ENCODE assay signal across 26 cellular contexts in the genomic region with DNA sequence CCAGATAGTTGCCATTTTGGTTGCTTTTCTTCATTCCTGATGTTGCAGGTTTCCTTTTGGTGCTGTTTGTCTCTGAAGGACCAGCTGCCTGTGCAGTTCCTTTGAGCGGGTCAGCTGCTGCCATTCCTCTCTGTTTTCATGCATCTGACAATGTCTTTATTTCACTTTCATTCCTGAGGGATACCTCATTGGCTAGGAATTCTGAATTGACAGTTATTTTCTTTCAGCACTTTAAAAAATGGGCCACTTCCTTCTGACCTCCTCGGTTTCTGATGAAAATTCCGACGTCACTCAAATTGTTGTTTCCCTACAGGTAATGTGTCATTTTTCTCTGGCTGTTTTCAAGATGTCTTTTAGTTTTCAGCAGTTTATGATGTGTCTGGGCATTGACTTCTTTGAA. TPM values are rescaled to one million over a fixed set of nuclear protein-coding genes. Genes with fewer than 3 reads are reported as not detected.
DNase-seq lines count a peak whose midpoint lies in the region; TF ChIP-seq lines count a peak whose summit lies in the region.
"Had no signal": no experiment of that assay in that cellular context is flagged by ENCODE, and none has a peak within 500 bp of the region (broad histone marks: within the 10 kb centered on the region; RNA-seq: fewer than 3 reads in every experiment).

No MANE protein-coding gene starts in this region.

- H3K36me3 Mint-ChIP-seq in mesothelial cell of epicardium, result peaks cover 32% of the 10 kb centered on the region

- CTCF ChIA-PET in HEK293T (lab: Yijun Ruan, JAX), result no interaction called here

- POLR2A ChIA-PET in HEK293T (lab: Yijun Ruan, JAX), result no interaction called here

- DNase-seq in AG10803 (ENCODE audit: low read depth), result peak; percentile 13
- DNase-seq in M059J (ENCODE audit: low read depth), result peak; percentile 60
- DNase-seq in dermis blood vessel endothelial cell, result peak; percentile 11
- DNase-seq in mesothelial cell of epicardium (ENCODE audit: low spot score in 2 of 2, unreplicated experiment in 2 of 2), result no peak
- no peak for DNase-seq in NK-92 treated with Interleukin-12 subunit alpha and Interleukin-12 subunit beta, amount 100 ng/mL, for 24 hours (lab: John Stamatoyannopoulos, UW)
- no peak for DNase-seq in COR-L47 (lab: John Stamatoyannopoulos, UW)
- DNase-seq in iPS-NIHi7 (ENCODE audit: extremely low spot score), result no peak
- no peak for DNase-seq in HEK293T (ENCODE audit: extremely low spot score)
- DNase-seq: activated CD4-positive, alpha-beta T cell treated with anti-CD3 and anti-CD28 coated beads for 4 hours; activated CD8-positive, alpha-beta memory T cell treated with anti-CD3 and anti-CD28 coated beads for 24 hours; activated naive CD4-positive, alpha-beta T cell; activated T-cell treated with anti-CD3 and anti-CD28 coated beads, Interleukin-2, amount 50 U/mL, for 1 hour; adrenal gland; GOT3; head of caudate nucleus; MV-4-11; natural killer cell; NCI-H187; NCI-H69; stimulated activated CD4-positive, alpha-beta T cell treated with anti-CD3 and anti-CD28 coated beads, Interleukin-2, amount 100 ng/mL, for 24 hours; T-helper 17 cell had no signal

- TF ChIP-seq CTCF in AG10803 (conservative IDR thresholded peaks at IDR 0.05; ENCODE audit: low read length), result no peak
- no peak for TF ChIP-seq CTCF in mesothelial cell of epicardium (IDR thresholded peaks at IDR 0.05; ENCODE audit: unreplicated experiment)

- peak overlapping the region; percentile 69 for H3K27ac Mint-ChIP-seq in mesothelial cell of epicardium
- H3K27ac Mint-ChIP-seq: dendritic cell treated with granulocyte-macrophage colony-stimulating factor and Interleukin-4, amounts not matched to agents 40 ng/mL and 50 ng/mL, for 4 days; natural killer cell; T-helper 17 cell had no signal

- H3K4me3 Mint-ChIP-seq in mesothelial cell of epicardium, result no peak overlapping the region
- H3K4me3 Mint-ChIP-seq: dendritic cell treated with granulocyte-macrophage colony-stimulating factor and Interleukin-4, amounts not matched to agents 40 ng/mL and 50 ng/mL, for 4 days; natural killer cell; T-helper 17 cell had no signal

- no peaks in the 10 kb centered on the region for H3K27me3 Mint-ChIP-seq in mesothelial cell of epicardium (ENCODE audit: low read depth)
- H3K27me3 Mint-ChIP-seq: dendritic cell treated with granulocyte-macrophage colony-stimulating factor and Interleukin-4, amounts not matched to agents 40 ng/mL and 50 ng/mL, for 4 days; T-helper 17 cell had no signal

- H3K9me3 Mint-ChIP-seq in mesothelial cell of epicardium, result peaks cover 6% of the 10 kb centered on the region
- H3K9me3 Mint-ChIP-seq: dendritic cell treated with granulocyte-macrophage colony-stimulating factor and Interleukin-4, amounts not matched to agents 40 ng/mL and 50 ng/mL, for 4 days; natural killer cell had no signal

- H3K4me3 ChIP-seq in AG10803 (ENCODE audit: low read length), result no peak overlapping the region
- H3K4me3 ChIP-seq: adrenal gland; BLaER1 treated with 17β-estradiol and CSF1 and Interleukin-3, amounts not matched to agents 10 nM and 100 nM; cardiac muscle cell; K562; smooth muscle cell had no signal

- H3K4me1 Mint-ChIP-seq in mesothelial cell of epicardium, result peaks cover 4% of the 10 kb centered on the region
- H3K4me1 Mint-ChIP-seq: natural killer cell had no signal

TF ChIP-seq in HEK293T, 16 proteins besides CTCF, POLR2A, EP300 and RAD21:
- TF ChIP-seq LEF1 (IDR thresholded peaks at IDR 0.05; ENCODE audit: borderline replicate concordance), result no peak
- TF ChIP-seq ARNT (IDR thresholded peaks at IDR 0.05), result no peak
- no peak for TF ChIP-seq FOXM1 (IDR thresholded peaks at IDR 0.05; ENCODE audit: borderline replicate concordance)
- no peak for TF ChIP-seq ZNF384 (IDR thresholded peaks at IDR 0.05)
- TF ChIP-seq PKNOX1 (IDR thresholded peaks at IDR 0.05), result no peak
- no peak for TF ChIP-seq CTBP1 (IDR thresholded peaks at IDR 0.05; ENCODE audit: borderline replicate concordance)
- no peak for TF ChIP-seq NFRKB (IDR thresholded peaks at IDR 0.05)
- no peak for TF ChIP-seq FOXK2 (IDR thresholded peaks at IDR 0.05)
- TF ChIP-seq TARDBP (IDR thresholded peaks at IDR 0.05), result no peak
- TF ChIP-seq L3MBTL2 (conservative IDR thresholded peaks at IDR 0.05), result no peak
- no peak for TF ChIP-seq HDGF (IDR thresholded peaks at IDR 0.05; ENCODE audit: borderline replicate concordance)
- TF ChIP-seq FOXA1 (IDR thresholded peaks at IDR 0.05), result no peak

RNA-seq across cellular contexts. Expression of gene CCSAP, which starts 24.8 kb away (rescaled TPM):
- 9.7 and 15.9 TPM in 2 replicates for total RNA-seq in M059J (2014; rRNA removed; shearing (Covaris generic))
- total RNA-seq in dermis blood vessel endothelial cell (5.6 and 8.5 TPM in 2 replicates), mesothelial cell of epicardium (7.6 to 8.6 TPM (median 8.3 TPM) in 3 replicates)

RNA-seq across cellular contexts. Expression of gene RAB4A, which starts 47.1 kb away (rescaled TPM):
- 8.0 and 18.5 TPM in 2 replicates for total RNA-seq in M059J (2014; rRNA removed; shearing (Covaris generic))
- 22.1 and 25.8 TPM in 2 replicates for total RNA-seq in dermis blood vessel endothelial cell
- total RNA-seq in mesothelial cell of epicardium, result 58.7 to 66.5 TPM (median 59.8 TPM) in 3 replicates

Comparison
In these comparisons a context has a peak if more than half of its experiments do, and no peak if none do; other contexts are left out.
1. DNase-seq: peak in AG10803 (single experiment), M059J (single experiment) and dermis blood vessel endothelial cell (single experiment); none in mesothelial cell of epicardium (0 of 2), NK-92 treated with Interleukin-12 subunit alpha and Interleukin-12 subunit beta, amount 100 ng/mL, for 24 hours (single experiment), COR-L47 (single experiment), iPS-NIHi7 (single experiment) and HEK293T (single experiment).